Comparison of ENCODE assay signal across 13 cellular contexts in genomic region chr7:80249619-80250305, GRCh38.
"Had no signal": no experiment of that assay in that cellular context is flagged by ENCODE, and none has a peak within 500 bp of the region (broad histone marks: within the 10 kb centered on the region; RNA-seq: fewer than 3 reads in every experiment).

No MANE protein-coding gene starts in this region.

- H3K27ac ChIP-seq: ascending aorta, esophagus muscularis mucosa, gastroesophageal sphincter, ovary, tibial artery, uterus had no signal

- H3K27me3 ChIP-seq: ascending aorta, esophagus muscularis mucosa, gastroesophageal sphincter, ovary, tibial artery, uterus had no signal

- H3K4me3 ChIP-seq: ascending aorta, esophagus muscularis mucosa, gastroesophageal sphincter, ovary, tibial artery, uterus had no signal

- DNase-seq: activated CD4-positive, alpha-beta T cell treated with anti-CD3 and anti-CD28 coated beads, Interleukin-2, amount 10 ng/mL, durations not matched to agents 24 days and 14 days; activated effector memory CD4-positive, alpha-beta T cell treated with anti-CD3 and anti-CD28 coated beads, Interleukin-2, amount 50 U/mL, for 16 hours; activated naive CD8-positive, alpha-beta T cell treated with anti-CD3 and anti-CD28 coated beads, Interleukin-2, amount 10 ng/mL, durations not matched to agents 7 days and 5 days; kidney; left ventricle myocardium superior; ovary; small intestine; tibial artery; uterus had no signal

- H3K9me3 ChIP-seq: ascending aorta, esophagus muscularis mucosa, gastroesophageal sphincter, ovary, tibial artery, uterus had no signal

- H3K4me1 ChIP-seq: ascending aorta, gastroesophageal sphincter, uterus had no signal

- ATAC-seq: gastroesophageal sphincter, left ventricle myocardium superior, WTC11 had no signal

- H3K36me3 ChIP-seq: ascending aorta, esophagus muscularis mucosa, gastroesophageal sphincter, ovary, tibial artery, uterus had no signal
